ENCODE assay signal across 8 cellular contexts in the genomic region with DNA sequence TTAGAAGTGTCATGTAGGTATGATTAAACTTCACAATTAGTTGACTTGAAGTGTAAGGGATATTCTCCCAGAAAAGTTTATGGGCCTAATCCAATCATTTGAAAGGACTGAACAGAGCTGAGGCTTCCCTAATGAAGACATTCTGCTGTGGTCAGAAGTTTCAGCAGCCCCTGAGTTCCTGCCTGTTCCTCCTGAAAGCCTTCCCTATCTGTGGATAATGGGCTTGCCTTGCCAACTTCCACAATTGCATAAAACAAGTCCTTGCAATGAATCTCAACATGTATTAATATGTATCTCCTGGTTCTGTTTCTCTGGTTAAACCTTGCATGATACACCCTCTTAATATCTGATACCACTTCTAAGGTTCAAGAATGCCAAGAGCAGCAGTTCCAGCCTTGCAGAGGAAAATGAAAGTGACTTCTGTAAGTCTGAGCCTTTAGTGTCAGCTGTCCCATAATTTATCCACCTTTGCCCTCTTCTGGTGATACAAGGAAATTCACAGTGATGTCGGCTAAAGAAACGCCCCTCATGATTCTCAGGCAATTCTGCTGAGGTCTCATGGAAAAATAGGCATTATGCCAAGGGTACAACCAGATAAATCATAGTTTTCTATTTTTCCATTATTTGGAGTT.
DNase-seq lines count a peak whose midpoint lies in the region; ATAC-seq and TF ChIP-seq lines count a peak whose summit lies in the region.

No MANE protein-coding gene starts in this region.

- peak; percentile 46 for TF ChIP-seq CTCF in GM12874 (IDR thresholded peaks at IDR 0.05; ENCODE audit: insufficient read depth, low read depth, low read length)
- no peak for TF ChIP-seq CTCF in omental fat pad (IDR thresholded peaks at IDR 0.05)

- H3K4me3 Mint-ChIP-seq in T-helper 17 cell: no peak overlapping the region

- no peaks in the 10 kb centered on the region for H3K27me3 Mint-ChIP-seq in T-helper 17 cell

- ATAC-seq in HG02623 (IDR thresholded peaks at IDR 0.05; ENCODE audit: unreplicated experiment): peak; percentile 84
- peak; percentile 71 for ATAC-seq in T-helper 17 cell
- ATAC-seq in omental fat pad (ENCODE audit: low FRiP score): peak; percentile 62
- ATAC-seq in HG02571 (IDR thresholded peaks at IDR 0.05; ENCODE audit: unreplicated experiment): no peak

- H3K4me1 Mint-ChIP-seq in T-helper 17 cell: peaks cover 6% of the 10 kb centered on the region

- H3K27ac Mint-ChIP-seq in T-helper 17 cell: no peak overlapping the region

- no peaks in the 10 kb centered on the region for H3K9me3 ChIP-seq in T-helper 17 cell (ENCODE audit: control insufficient read depth, low read length, poor library complexity, severe bottlenecking)

- H3K36me3 Mint-ChIP-seq in T-helper 17 cell (ENCODE audit: low read depth): no peaks in the 10 kb centered on the region

- DNase-seq in AG20443 (ENCODE audit: low spot score) (peak; percentile 47), NCI-H1105 (lab: John Stamatoyannopoulos, UW) (peak; percentile 12), T-helper 17 cell (no peak), fibroblast of peridontal ligament (ENCODE audit: extremely low read depth) (peak; percentile 60), omental fat pad (ENCODE audit: low spot score) (no peak)

Comparison
In these comparisons a context has a peak if more than half of its experiments do, and no peak if none do; other contexts are left out.
1. DNase-seq: peak in AG20443 (single experiment), NCI-H1105 (single experiment) and fibroblast of peridontal ligament (single experiment); none in T-helper 17 cell (0 of 3) and omental fat pad (single experiment).